In genomic region chr1:11374079-11374747, GRCh38 we compare ENCODE assay signal across 1 cellular context.
TF ChIP-seq lines count a peak whose summit lies in the region.

No MANE protein-coding gene starts in this region.

TF ChIP-seq in HEK293, 187 proteins besides CTCF, POLR2A, EP300 and RAD21 (continued from another document):
- TF ChIP-seq HIC1 (tag by site-specific recombination; IDR thresholded peaks at IDR 0.05) (no peak), ZBTB44 (tag by site-specific recombination; IDR thresholded peaks at IDR 0.05) (no peak), ZNF146 (tag by site-specific recombination; IDR thresholded peaks at IDR 0.05) (peak; percentile 26; the same call in 1 of the 2 replicates), ZNF391 (tag by site-specific recombination; IDR thresholded peaks at IDR 0.05; ENCODE audit: borderline replicate concordance, low read depth) (no peak), ZNF18 (tag by site-specific recombination; IDR thresholded peaks at IDR 0.05) (peak; percentile 77), PRDM4 (tag by site-specific recombination; IDR thresholded peaks at IDR 0.05) (no peak), EGR2 (tag by site-specific recombination; IDR thresholded peaks at IDR 0.05; ENCODE audit: low read depth) (no peak), HOXC10 (CRISPR knock-in tag; IDR thresholded peaks at IDR 0.05) (no peak), ZNF10 (tag by site-specific recombination; IDR thresholded peaks at IDR 0.05) (no peak), ZNF488 (tag by site-specific recombination; IDR thresholded peaks at IDR 0.05) (peak; percentile 50; the same call in 1 of the 2 replicates), ZNF335 (tag by site-specific recombination; conservative IDR thresholded peaks at IDR 0.05) (no peak), ZNF19 (tag by site-specific recombination; IDR thresholded peaks at IDR 0.05; ENCODE audit: low read depth) (no peak), KLF8 (tag by site-specific recombination; IDR thresholded peaks at IDR 0.05) (0 out of 2 replicates have a peak, but pooled peaks have one; percentile 21), ZNF302 (tag by site-specific recombination; IDR thresholded peaks at IDR 0.05; ENCODE audit: low read depth) (no peak), ZNF311 (tag by site-specific recombination; IDR thresholded peaks at IDR 0.05; ENCODE audit: borderline replicate concordance) (0 out of 2 replicates have a peak, but pooled peaks have one; percentile 53), ZNF580 (tag by site-specific recombination; IDR thresholded peaks at IDR 0.05) (no peak), ZNF449 (tag by site-specific recombination; IDR thresholded peaks at IDR 0.05) (no peak), ZNF2 (tag by site-specific recombination; IDR thresholded peaks at IDR 0.05) (peak; percentile 69; the same call in 1 of the 2 replicates), ZNF341 (tag by site-specific recombination; IDR thresholded peaks at IDR 0.05; ENCODE audit: low read depth) (no peak), ZFP37 (tag by site-specific recombination; IDR thresholded peaks at IDR 0.05) (no peak), ZNF776 (tag by site-specific recombination; IDR thresholded peaks at IDR 0.05; ENCODE audit: borderline replicate concordance) (0 out of 2 replicates have a peak, but pooled peaks have one; percentile 57), OSR2 (tag by site-specific recombination; IDR thresholded peaks at IDR 0.05) (peak; percentile 24; the same call in 1 of the 2 replicates), ZNF169 (tag by site-specific recombination; IDR thresholded peaks at IDR 0.05) (no peak), KLF16 (tag by site-specific recombination; IDR thresholded peaks at IDR 0.05) (no peak), ZIC2 (tag by site-specific recombination; IDR thresholded peaks at IDR 0.05) (no peak), HOXA7 (CRISPR knock-in tag; IDR thresholded peaks at IDR 0.05; ENCODE audit: borderline replicate concordance) (no peak), ZFHX2 (tag by site-specific recombination; conservative IDR thresholded peaks at IDR 0.05) (0 out of 2 replicates have a peak, but pooled peaks have one; percentile 6), INSM2 (tag by site-specific recombination; IDR thresholded peaks at IDR 0.05) (no peak), ZNF513 (tag by site-specific recombination; IDR thresholded peaks at IDR 0.05) (no peak), SETDB1 (IDR thresholded peaks at IDR 0.05; ENCODE audit: insufficient read length, low read length) (no peak), ZBTB10 (tag by site-specific recombination; IDR thresholded peaks at IDR 0.05) (no peak), ZNF132 (tag by site-specific recombination; IDR thresholded peaks at IDR 0.05; ENCODE audit: borderline replicate concordance) (no peak)
